Comparison of ENCODE assay signal across 17 cellular contexts in genomic region chr1:183773456-183773855, GRCh38.
"Had no signal": no experiment of that assay in that cellular context is flagged by ENCODE, and none has a peak within 500 bp of the region (broad histone marks: within the 10 kb centered on the region; RNA-seq: fewer than 3 reads in every experiment).

No MANE protein-coding gene starts in this region.

- H3K36me3 ChIP-seq: colonic mucosa, esophagus muscularis mucosa, gastroesophageal sphincter, heart left ventricle, left lung, lower lobe of right lung had no signal

- DNase-seq: colonic mucosa; cortex of kidney; effector CD8-positive, alpha-beta T cell; effector memory CD8-positive, alpha-beta T cell; endodermal cell; foreskin fibroblast; heart left ventricle; hippocampal formation; left cardiac atrium; left lung; left ventricle myocardium superior; lower lobe of right lung; mesenchymal stem cell; mucosa of descending colon; naive B cell had no signal

- H3K27ac ChIP-seq: colonic mucosa, esophagus muscularis mucosa, gastroesophageal sphincter, heart left ventricle, left lung, lower lobe of right lung had no signal

- ATAC-seq: effector memory CD8-positive, alpha-beta T cell; gastroesophageal sphincter; heart left ventricle; left cardiac atrium; left lung; left ventricle myocardium superior; lower lobe of right lung; mucosa of descending colon had no signal

- H3K27me3 ChIP-seq: colonic mucosa, esophagus muscularis mucosa, gastroesophageal sphincter, heart left ventricle, left lung had no signal

- H3K4me1 ChIP-seq: colonic mucosa, gastroesophageal sphincter, left lung, lower lobe of right lung had no signal

- H3K4me3 ChIP-seq: colonic mucosa, esophagus muscularis mucosa, gastroesophageal sphincter, heart left ventricle, left lung, lower lobe of right lung, mucosa of descending colon had no signal

- H3K9me3 ChIP-seq: colonic mucosa had no signal
